Comparison of ENCODE assay signal across 1 cellular context in the genomic region with DNA sequence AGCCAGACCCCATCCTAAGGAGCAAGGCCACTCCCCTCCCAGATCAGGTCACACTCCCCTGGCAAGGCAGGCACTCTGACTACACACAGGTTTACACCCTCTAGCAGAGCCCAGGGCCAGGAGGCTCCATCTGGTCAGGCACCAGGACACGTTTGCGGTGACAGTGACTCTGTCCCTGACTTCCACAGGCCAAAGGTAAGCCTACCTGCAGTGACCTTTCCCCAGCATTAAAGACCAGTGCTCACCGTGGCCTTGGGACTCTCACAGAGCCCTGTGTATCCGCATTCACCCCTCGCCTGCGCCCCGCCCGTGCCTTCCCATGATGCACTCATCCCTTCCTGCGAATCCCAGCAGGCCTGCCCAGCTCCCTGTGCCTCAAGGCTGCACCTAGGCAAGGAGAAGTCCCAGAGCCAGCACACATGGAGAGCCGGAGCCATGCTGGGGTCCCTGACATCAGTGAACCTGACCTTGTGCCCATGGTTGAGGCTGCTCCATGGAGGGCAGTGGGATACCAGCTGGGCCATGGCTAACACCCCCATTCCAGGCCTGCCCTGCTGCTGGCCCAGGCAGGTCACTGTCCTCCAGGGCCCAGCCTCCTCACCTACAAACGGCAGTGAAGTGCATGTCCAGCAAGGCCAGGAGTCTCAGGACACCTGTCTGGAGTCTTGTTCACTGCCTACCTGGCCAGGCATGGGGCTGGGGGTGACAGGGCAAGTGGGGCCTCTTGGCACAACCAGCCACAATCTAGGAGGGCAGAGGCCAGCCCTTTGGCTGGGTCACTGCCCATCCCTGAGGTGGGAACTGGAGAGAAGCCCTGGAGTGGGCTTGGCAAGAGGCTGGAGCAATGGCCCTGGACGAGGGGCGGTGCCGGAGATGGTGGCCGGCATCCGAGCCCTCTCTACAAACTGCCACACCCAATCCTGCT.
TF ChIP-seq lines count a peak whose summit lies in the region.

No MANE protein-coding gene starts in this region.

TF ChIP-seq in HepG2, 621 proteins besides CTCF, POLR2A, EP300 and RAD21 (continued from another document and continues in another):
- TF ChIP-seq, protein P1, sequence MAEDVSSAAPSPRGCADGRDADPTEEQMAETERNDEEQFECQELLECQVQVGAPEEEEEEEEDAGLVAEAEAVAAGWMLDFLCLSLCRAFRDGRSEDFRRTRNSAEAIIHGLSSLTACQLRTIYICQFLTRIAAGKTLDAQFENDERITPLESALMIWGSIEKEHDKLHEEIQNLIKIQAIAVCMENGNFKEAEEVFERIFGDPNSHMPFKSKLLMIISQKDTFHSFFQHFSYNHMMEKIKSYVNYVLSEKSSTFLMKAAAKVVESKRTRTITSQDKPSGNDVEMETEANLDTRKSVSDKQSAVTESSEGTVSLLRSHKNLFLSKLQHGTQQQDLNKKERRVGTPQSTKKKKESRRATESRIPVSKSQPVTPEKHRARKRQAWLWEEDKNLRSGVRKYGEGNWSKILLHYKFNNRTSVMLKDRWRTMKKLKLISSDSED (CRISPR knock-in tag; IDR thresholded peaks at IDR 0.05), result peak; percentile 81; the same call in 1 of the 2 replicates
- TF ChIP-seq NFYC (CRISPR knock-in tag; IDR thresholded peaks at IDR 0.05), result no peak
- TF ChIP-seq, protein P2, sequence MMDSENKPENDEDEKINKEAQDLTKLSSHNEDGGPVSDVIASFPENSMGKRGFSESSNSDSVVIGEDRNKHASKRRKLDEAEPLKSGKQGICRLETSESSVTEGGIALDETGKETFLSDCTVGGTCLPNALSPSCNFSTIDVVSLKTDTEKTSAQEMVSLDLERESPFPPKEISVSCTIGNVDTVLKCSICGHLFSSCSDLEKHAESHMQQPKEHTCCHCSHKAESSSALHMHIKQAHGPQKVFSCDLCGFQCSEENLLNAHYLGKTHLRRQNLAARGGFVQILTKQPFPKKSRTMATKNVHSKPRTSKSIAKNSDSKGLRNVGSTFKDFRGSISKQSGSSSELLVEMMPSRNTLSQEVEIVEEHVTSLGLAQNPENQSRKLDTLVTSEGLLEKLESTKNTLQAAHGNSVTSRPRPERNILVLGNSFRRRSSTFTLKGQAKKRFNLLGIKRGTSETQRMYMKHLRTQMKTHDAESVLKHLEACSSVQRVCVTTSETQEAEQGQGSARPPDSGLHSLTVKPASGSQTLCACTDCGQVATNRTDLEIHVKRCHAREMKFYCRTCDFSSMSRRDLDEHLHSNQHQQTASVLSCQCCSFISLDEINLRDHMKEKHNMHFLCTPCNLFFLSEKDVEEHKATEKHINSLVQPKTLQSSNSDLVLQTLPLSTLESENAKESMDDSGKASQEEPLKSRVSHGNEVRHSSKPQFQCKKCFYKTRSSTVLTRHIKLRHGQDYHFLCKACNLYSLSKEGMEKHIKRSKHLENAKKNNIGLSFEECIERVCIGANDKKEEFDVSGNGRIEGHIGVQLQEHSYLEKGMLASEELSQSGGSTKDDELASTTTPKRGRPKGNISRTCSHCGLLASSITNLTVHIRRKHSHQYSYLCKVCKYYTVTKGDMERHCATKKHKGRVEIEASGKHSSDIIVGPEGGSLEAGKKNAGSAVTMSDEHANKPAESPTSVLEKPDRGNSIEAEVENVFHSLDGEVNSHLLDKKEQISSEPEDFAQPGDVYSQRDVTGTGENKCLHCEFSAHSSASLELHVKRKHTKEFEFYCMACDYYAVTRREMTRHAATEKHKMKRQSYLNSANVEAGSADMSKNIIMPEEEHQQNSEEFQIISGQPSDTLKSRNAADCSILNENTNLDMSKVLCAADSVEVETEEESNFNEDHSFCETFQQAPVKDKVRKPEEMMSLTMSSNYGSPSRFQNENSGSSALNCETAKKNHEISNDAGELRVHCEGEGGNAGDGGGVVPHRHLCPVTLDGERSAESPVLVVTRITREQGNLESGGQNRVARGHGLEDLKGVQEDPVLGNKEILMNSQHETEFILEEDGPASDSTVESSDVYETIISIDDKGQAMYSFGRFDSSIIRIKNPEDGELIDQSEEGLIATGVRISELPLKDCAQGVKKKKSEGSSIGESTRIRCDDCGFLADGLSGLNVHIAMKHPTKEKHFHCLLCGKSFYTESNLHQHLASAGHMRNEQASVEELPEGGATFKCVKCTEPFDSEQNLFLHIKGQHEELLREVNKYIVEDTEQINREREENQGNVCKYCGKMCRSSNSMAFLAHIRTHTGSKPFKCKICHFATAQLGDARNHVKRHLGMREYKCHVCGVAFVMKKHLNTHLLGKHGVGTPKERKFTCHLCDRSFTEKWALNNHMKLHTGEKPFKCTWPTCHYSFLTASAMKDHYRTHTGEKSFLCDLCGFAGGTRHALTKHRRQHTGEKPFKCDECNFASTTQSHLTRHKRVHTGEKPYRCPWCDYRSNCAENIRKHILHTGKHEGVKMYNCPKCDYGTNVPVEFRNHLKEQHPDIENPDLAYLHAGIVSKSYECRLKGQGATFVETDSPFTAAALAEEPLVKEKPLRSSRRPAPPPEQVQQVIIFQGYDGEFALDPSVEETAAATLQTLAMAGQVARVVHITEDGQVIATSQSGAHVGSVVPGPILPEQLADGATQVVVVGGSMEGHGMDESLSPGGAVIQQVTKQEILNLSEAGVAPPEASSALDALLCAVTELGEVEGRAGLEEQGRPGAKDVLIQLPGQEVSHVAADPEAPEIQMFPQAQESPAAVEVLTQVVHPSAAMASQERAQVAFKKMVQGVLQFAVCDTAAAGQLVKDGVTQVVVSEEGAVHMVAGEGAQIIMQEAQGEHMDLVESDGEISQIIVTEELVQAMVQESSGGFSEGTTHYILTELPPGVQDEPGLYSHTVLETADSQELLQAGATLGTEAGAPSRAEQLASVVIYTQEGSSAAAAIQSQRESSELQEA (CRISPR knock-in tag; IDR thresholded peaks at IDR 0.05; ENCODE audit: not compliant biosample characterization), result no peak
- no peak for TF ChIP-seq ZNF549 (CRISPR knock-in tag; IDR thresholded peaks at IDR 0.05)
- TF ChIP-seq, protein P3, sequence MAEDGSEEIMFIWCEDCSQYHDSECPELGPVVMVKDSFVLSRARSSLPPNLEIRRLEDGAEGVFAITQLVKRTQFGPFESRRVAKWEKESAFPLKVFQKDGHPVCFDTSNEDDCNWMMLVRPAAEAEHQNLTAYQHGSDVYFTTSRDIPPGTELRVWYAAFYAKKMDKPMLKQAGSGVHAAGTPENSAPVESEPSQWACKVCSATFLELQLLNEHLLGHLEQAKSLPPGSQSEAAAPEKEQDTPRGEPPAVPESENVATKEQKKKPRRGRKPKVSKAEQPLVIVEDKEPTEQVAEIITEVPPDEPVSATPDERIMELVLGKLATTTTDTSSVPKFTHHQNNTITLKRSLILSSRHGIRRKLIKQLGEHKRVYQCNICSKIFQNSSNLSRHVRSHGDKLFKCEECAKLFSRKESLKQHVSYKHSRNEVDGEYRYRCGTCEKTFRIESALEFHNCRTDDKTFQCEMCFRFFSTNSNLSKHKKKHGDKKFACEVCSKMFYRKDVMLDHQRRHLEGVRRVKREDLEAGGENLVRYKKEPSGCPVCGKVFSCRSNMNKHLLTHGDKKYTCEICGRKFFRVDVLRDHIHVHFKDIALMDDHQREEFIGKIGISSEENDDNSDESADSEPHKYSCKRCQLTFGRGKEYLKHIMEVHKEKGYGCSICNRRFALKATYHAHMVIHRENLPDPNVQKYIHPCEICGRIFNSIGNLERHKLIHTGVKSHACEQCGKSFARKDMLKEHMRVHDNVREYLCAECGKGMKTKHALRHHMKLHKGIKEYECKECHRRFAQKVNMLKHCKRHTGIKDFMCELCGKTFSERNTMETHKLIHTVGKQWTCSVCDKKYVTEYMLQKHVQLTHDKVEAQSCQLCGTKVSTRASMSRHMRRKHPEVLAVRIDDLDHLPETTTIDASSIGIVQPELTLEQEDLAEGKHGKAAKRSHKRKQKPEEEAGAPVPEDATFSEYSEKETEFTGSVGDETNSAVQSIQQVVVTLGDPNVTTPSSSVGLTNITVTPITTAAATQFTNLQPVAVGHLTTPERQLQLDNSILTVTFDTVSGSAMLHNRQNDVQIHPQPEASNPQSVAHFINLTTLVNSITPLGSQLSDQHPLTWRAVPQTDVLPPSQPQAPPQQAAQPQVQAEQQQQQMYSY (CRISPR knock-in tag; IDR thresholded peaks at IDR 0.05), result no peak
- no peak for TF ChIP-seq ZNF614 (CRISPR knock-in tag; IDR thresholded peaks at IDR 0.05; ENCODE audit: borderline replicate concordance)
- TF ChIP-seq ZNF629 (CRISPR knock-in tag; conservative IDR thresholded peaks at IDR 0.05), result no peak
- TF ChIP-seq, protein P4, sequence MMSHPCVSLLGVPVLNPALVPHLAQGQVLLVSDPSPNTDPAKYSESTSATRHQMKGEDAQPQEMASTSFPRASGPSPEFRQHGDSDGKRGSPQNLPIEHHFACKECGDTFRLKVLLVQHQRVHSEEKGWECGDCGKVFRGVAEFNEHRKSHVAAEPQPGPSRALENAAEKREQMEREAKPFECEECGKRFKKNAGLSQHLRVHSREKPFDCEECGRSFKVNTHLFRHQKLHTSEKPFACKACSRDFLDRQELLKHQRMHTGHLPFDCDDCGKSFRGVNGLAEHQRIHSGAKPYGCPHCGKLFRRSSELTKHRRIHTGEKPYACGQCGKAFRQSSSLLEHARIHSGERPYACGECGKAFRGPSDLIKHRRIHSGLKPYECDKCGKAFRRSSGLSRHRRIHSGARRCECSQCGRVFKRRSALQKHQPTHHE (CRISPR knock-in tag; IDR thresholded peaks at IDR 0.05; ENCODE audit: borderline replicate concordance), result no peak
- TF ChIP-seq, protein P5, sequence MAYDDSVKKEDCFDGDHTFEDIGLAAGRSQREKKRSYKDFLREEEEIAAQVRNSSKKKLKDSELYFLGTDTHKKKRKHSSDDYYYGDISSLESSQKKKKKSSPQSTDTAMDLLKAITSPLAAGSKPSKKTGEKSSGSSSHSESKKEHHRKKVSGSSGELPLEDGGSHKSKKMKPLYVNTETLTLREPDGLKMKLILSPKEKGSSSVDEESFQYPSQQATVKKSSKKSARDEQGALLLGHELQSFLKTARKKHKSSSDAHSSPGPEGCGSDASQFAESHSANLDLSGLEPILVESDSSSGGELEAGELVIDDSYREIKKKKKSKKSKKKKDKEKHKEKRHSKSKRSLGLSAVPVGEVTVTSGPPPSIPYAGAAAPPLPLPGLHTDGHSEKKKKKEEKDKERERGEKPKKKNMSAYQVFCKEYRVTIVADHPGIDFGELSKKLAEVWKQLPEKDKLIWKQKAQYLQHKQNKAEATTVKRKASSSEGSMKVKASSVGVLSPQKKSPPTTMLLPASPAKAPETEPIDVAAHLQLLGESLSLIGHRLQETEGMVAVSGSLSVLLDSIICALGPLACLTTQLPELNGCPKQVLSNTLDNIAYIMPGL (CRISPR knock-in tag; IDR thresholded peaks at IDR 0.05; ENCODE audit: borderline replicate concordance in 1 of 2, low read depth in 1 of 2), result peak; percentile 54 to 63; a peak in 2 of 4 replicates
- peak; percentile 67; the same call in 1 of the 2 replicates for TF ChIP-seq POGZ (CRISPR knock-in tag; IDR thresholded peaks at IDR 0.05)
- TF ChIP-seq ELF3 (CRISPR knock-in tag; IDR thresholded peaks at IDR 0.05), result peak; percentile 59
- TF ChIP-seq ZNF496 (CRISPR knock-in tag; IDR thresholded peaks at IDR 0.05; ENCODE audit: insufficient replicate concordance), result no peak
- peak; percentile 65; the same call in 1 of the 2 replicates for TF ChIP-seq FOXO1 (CRISPR knock-in tag; IDR thresholded peaks at IDR 0.05)
- TF ChIP-seq YEATS2 (CRISPR knock-in tag; IDR thresholded peaks at IDR 0.05; ENCODE audit: borderline replicate concordance), result peak; percentile 84
- TF ChIP-seq, protein P6, sequence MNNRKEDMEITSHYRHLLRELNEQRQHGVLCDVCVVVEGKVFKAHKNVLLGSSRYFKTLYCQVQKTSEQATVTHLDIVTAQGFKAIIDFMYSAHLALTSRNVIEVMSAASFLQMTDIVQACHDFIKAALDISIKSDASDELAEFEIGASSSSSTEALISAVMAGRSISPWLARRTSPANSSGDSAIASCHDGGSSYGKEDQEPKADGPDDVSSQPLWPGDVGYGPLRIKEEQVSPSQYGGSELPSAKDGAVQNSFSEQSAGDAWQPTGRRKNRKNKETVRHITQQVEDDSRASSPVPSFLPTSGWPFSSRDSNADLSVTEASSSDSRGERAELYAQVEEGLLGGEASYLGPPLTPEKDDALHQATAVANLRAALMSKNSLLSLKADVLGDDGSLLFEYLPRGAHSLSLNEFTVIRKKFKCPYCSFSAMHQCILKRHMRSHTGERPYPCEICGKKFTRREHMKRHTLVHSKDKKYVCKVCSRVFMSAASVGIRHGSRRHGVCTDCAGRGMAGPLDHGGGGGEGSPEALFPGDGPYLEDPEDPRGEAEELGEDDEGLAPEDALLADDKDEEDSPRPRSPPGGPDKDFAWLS (CRISPR knock-in tag; IDR thresholded peaks at IDR 0.05; ENCODE audit: borderline replicate concordance), result no peak
- no peak for TF ChIP-seq ZFP36L2 (CRISPR knock-in tag; IDR thresholded peaks at IDR 0.05)
- TF ChIP-seq ZSCAN22 (CRISPR knock-in tag; IDR thresholded peaks at IDR 0.05), result no peak
- no peak for TF ChIP-seq ZNF350 (CRISPR knock-in tag; IDR thresholded peaks at IDR 0.05; ENCODE audit: borderline replicate concordance, low read depth)
- no peak for TF ChIP-seq ZNF652 (CRISPR knock-in tag; IDR thresholded peaks at IDR 0.05; ENCODE audit: borderline replicate concordance, low read depth)
- TF ChIP-seq KDM2A (CRISPR knock-in tag; IDR thresholded peaks at IDR 0.05; ENCODE audit: borderline replicate concordance, low read depth), result no peak; the same call in 1 of the 2 replicates
- peak; percentile 57; the same call in 1 of the 2 replicates for TF ChIP-seq MIER3 (CRISPR knock-in tag; IDR thresholded peaks at IDR 0.05; ENCODE audit: borderline replicate concordance)
- no peak for TF ChIP-seq ZNF180 (CRISPR knock-in tag; IDR thresholded peaks at IDR 0.05; ENCODE audit: borderline replicate concordance, low read depth)
- TF ChIP-seq CEBPG (CRISPR knock-in tag; IDR thresholded peaks at IDR 0.05), result no peak
- TF ChIP-seq SALL2 (CRISPR knock-in tag; IDR thresholded peaks at IDR 0.05), result 0 out of 2 replicates have a peak, but pooled peaks have one; percentile 46
- peak; percentile 72; the same call in 1 of the 2 replicates for TF ChIP-seq TBX2 (CRISPR knock-in tag; IDR thresholded peaks at IDR 0.05; ENCODE audit: borderline replicate concordance)
- TF ChIP-seq, protein P7, sequence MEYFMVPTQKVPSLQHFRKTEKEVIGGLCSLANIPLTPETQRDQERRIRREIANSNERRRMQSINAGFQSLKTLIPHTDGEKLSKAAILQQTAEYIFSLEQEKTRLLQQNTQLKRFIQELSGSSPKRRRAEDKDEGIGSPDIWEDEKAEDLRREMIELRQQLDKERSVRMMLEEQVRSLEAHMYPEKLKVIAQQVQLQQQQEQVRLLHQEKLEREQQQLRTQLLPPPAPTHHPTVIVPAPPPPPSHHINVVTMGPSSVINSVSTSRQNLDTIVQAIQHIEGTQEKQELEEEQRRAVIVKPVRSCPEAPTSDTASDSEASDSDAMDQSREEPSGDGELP (IDR thresholded peaks at IDR 0.05; ENCODE audit: borderline replicate concordance, low read depth), result no peak
- TF ChIP-seq MLLT10 (CRISPR knock-in tag; IDR thresholded peaks at IDR 0.05), result no peak
- no peak for TF ChIP-seq GLI4 (CRISPR knock-in tag; IDR thresholded peaks at IDR 0.05; ENCODE audit: borderline replicate concordance)
- no peak for TF ChIP-seq ZNF44 (CRISPR knock-in tag; IDR thresholded peaks at IDR 0.05)
- no peak; the same call in 1 of the 2 replicates for TF ChIP-seq FOXC1 (CRISPR knock-in tag; IDR thresholded peaks at IDR 0.05; ENCODE audit: borderline replicate concordance)
- TF ChIP-seq SPEN (CRISPR knock-in tag; IDR thresholded peaks at IDR 0.05; ENCODE audit: low read depth), result peak; percentile 61; the same call in 1 of the 2 replicates
- no peak for TF ChIP-seq KAT2B (IDR thresholded peaks at IDR 0.05; ENCODE audit: borderline replicate concordance, low read depth, low read length)
- TF ChIP-seq ARHGAP35 (CRISPR knock-in tag; IDR thresholded peaks at IDR 0.05; ENCODE audit: borderline replicate concordance), result no peak
- TF ChIP-seq ZNF773 (CRISPR knock-in tag; IDR thresholded peaks at IDR 0.05; ENCODE audit: borderline replicate concordance), result no peak
- no peak for TF ChIP-seq ZNF839 (CRISPR knock-in tag; IDR thresholded peaks at IDR 0.05; ENCODE audit: borderline replicate concordance)
- TF ChIP-seq NAIF1 (CRISPR knock-in tag; IDR thresholded peaks at IDR 0.05; ENCODE audit: borderline replicate concordance), result no peak
